ENCODE assay signal across 16 cellular contexts in the genomic region with DNA sequence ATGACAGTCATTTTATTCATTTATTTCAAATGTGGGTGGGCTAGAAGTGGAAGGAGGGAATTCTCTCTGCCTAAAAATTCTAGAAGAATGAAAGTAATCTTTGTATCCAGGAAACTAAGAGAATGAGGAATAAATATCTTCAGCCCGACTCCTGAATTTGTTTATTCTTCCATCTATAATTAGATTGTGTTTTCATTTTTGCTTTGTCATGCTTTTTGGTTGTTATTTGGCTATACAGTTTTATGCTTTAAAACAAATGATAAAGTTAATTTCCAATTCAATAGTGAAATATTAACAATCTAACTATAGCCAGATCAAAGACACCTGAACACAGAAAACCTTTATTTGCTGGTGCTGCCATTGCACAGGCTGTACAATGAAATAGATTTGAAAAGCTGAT.
DNase-seq lines count a peak whose midpoint lies in the region; TF ChIP-seq lines count a peak whose summit lies in the region.
"Had no signal": no experiment of that assay in that cellular context is flagged by ENCODE, and none has a peak within 500 bp of the region (broad histone marks: within the 10 kb centered on the region; RNA-seq: fewer than 3 reads in every experiment).

No MANE protein-coding gene starts in this region.

- DNase-seq in COLO829 (ENCODE audit: low spot score): peak; percentile 25
- DNase-seq in SJSA1 (ENCODE audit: low read depth in 1 of 2, low spot score in 2 of 2): peak in 1 of 2 experiments; percentile 7
- DNase-seq in neural crest cell (ENCODE audit: low read depth, low spot score): no peak
- DNase-seq in hypothalamus (lab: John Stamatoyannopoulos, UW): no peak
- DNase-seq in trophoblast cell: no peak
- DNase-seq in NCI-H1417 (lab: John Stamatoyannopoulos, UW): no peak
- DNase-seq in HCEC 1CT: no peak
- DNase-seq: C1 segment of cervical spinal cord; Caco-2; CD4-positive, alpha-beta memory T cell; DMS153; DND-41; GOT3 had no signal

- H3K36me3 ChIP-seq in BLaER1 (no peaks in the 10 kb centered on the region), SJSA1 (no peaks in the 10 kb centered on the region), trophoblast cell (ENCODE audit: control insufficient read depth in 1 of 2, insufficient read depth in 2 of 2, low read length in 2 of 2) (no peaks in the 10 kb centered on the region)
- H3K36me3 ChIP-seq: HAP-1 had no signal

- H3K4me3 ChIP-seq in BLaER1: no peak overlapping the region
- H3K4me3 ChIP-seq in SJSA1: no peak overlapping the region
- H3K4me3 ChIP-seq in trophoblast cell (ENCODE audit: low read depth, low read length): no peak overlapping the region
- H3K4me3 ChIP-seq: HAP-1 had no signal

- H3K9me3 Mint-ChIP-seq in neural crest cell: peaks cover 6% of the 10 kb centered on the region

- WGBS in trophoblast cell (ENCODE audit: extremely low coverage, insufficient coverage, insufficient read length): no CpG with 5 or more reads among the region's 1 CpG

- H3K4me1 ChIP-seq in BLaER1: peaks cover 86% of the 10 kb centered on the region
- peaks cover 11% of the 10 kb centered on the region for H3K4me1 ChIP-seq in SJSA1 (replicated peaks)
- H3K4me1 ChIP-seq in trophoblast cell (ENCODE audit: control insufficient read depth in 1 of 2, insufficient read depth in 2 of 2, low read length in 2 of 2): no peaks in the 10 kb centered on the region
- H3K4me1 ChIP-seq: Caco-2, HAP-1 had no signal

- H3K9ac ChIP-seq in BLaER1: no peak overlapping the region
- H3K9ac ChIP-seq in trophoblast cell (ENCODE audit: low read length): no peak overlapping the region

- H2AFZ ChIP-seq in trophoblast cell (ENCODE audit: insufficient read depth, low read length, poor library complexity): no peak overlapping the region

- no peak overlapping the region for H3K4ac ChIP-seq in trophoblast cell (ENCODE audit: low read depth, low read length)

- no peak overlapping the region for H3K23ac ChIP-seq in trophoblast cell (ENCODE audit: low read length)

- peaks cover 44% of the 10 kb centered on the region for H3K4me1 Mint-ChIP-seq in neural crest cell
- H3K4me1 Mint-ChIP-seq: CD4-positive, alpha-beta memory T cell had no signal

- H3K4me3 Mint-ChIP-seq in neural crest cell: peak overlapping the region; percentile 8
- H3K4me3 Mint-ChIP-seq: B cell; CD4-positive, alpha-beta memory T cell had no signal

- H3K4me2 ChIP-seq in BLaER1: peak overlapping the region; percentile 72
- no peak overlapping the region for H3K4me2 ChIP-seq in trophoblast cell (ENCODE audit: low read length)

- no peak for TF ChIP-seq CTCF in neural crest cell (conservative IDR thresholded peaks at IDR 0.05)

- H4K20me1 ChIP-seq in BLaER1: no peaks in the 10 kb centered on the region

- H3K27ac ChIP-seq in BLaER1: peak overlapping the region; percentile 97
- peak overlapping the region; percentile 5; the same call in 1 of the 2 replicates for H3K27ac ChIP-seq in SJSA1
- no peak overlapping the region for H3K27ac ChIP-seq in trophoblast cell (ENCODE audit: low read depth, low read length)

- no peak overlapping the region for H2BK5ac ChIP-seq in trophoblast cell (ENCODE audit: low read depth, low read length, poor library complexity)

- no peak overlapping the region for H2BK12ac ChIP-seq in trophoblast cell (ENCODE audit: low read length)

- no peaks in the 10 kb centered on the region for H3K79me2 ChIP-seq in trophoblast cell (ENCODE audit: control insufficient read depth, insufficient read depth, low read length, poor library complexity)

- no peak overlapping the region for H4K8ac ChIP-seq in trophoblast cell (ENCODE audit: low read depth, low read length)

- no peak overlapping the region for H4K12ac ChIP-seq in trophoblast cell (ENCODE audit: low read depth, low read length)

- H4K91ac ChIP-seq in trophoblast cell (ENCODE audit: low read depth, low read length): no peak overlapping the region

- H3K18ac ChIP-seq in trophoblast cell (ENCODE audit: low read length): no peak overlapping the region

- H2AK5ac ChIP-seq in trophoblast cell (ENCODE audit: low read length): no peak overlapping the region

- no peaks in the 10 kb centered on the region for H3K36me3 Mint-ChIP-seq in neural crest cell (ENCODE audit: low read depth)
- H3K36me3 Mint-ChIP-seq: CD4-positive, alpha-beta memory T cell had no signal

- H3K14ac ChIP-seq in trophoblast cell (ENCODE audit: low read length): no peak overlapping the region

- H3K27ac Mint-ChIP-seq in neural crest cell (ENCODE audit: unreplicated experiment): no peak overlapping the region
- H3K27ac Mint-ChIP-seq: B cell; CD4-positive, alpha-beta memory T cell had no signal

- H3K79me1 ChIP-seq in trophoblast cell (ENCODE audit: low read length): no peaks in the 10 kb centered on the region

- H3K27me3 Mint-ChIP-seq in neural crest cell (ENCODE audit: low read depth): no peaks in the 10 kb centered on the region
- H3K27me3 Mint-ChIP-seq: B cell; CD4-positive, alpha-beta memory T cell had no signal

- no peak overlapping the region for H2BK120ac ChIP-seq in trophoblast cell (ENCODE audit: insufficient read depth, low read length, poor library complexity)

- H3K27me3 ChIP-seq in BLaER1 (no peaks in the 10 kb centered on the region), SJSA1 (replicated peaks) (no peaks in the 10 kb centered on the region), trophoblast cell (ENCODE audit: insufficient read depth, low read length) (no peaks in the 10 kb centered on the region)

- peaks cover 33% of the 10 kb centered on the region for H3K9me3 ChIP-seq in BLaER1
- H3K9me3 ChIP-seq in SJSA1 (replicated peaks): no peaks in the 10 kb centered on the region
- no peaks in the 10 kb centered on the region for H3K9me3 ChIP-seq in trophoblast cell (ENCODE audit: insufficient read depth, low read depth, low read length)
- H3K9me3 ChIP-seq: Caco-2, HAP-1 had no signal
